29 cellular contexts compared by ENCODE assay signal in genomic region chr5:132540149-132540548, GRCh38. TPM values are rescaled to one million over a fixed set of nuclear protein-coding genes. Genes with fewer than 3 reads are reported as not detected.
"Had no signal": no experiment of that assay in that cellular context is flagged by ENCODE, and none has a peak within 500 bp of the region (broad histone marks: within the 10 kb centered on the region; RNA-seq: fewer than 3 reads in every experiment).

No MANE protein-coding gene starts in this region.

- H3K9me3 ChIP-seq: left lung, lower lobe of right lung, pancreas, prostate gland, sigmoid colon, spleen, tibial nerve, uterus had no signal

- H3K27me3 ChIP-seq: left lung, pancreas, sigmoid colon, spleen, tibial nerve, uterus had no signal

- FAIRE-seq: islet of Langerhans, kidney, pancreas, small intestine had no signal

- H3K4me3 Mint-ChIP-seq: immature natural killer cell; natural killer cell; nephron progenitor cell; stimulated activated memory B cell treated with anti-CD40 and anti-IgM and Interleukin-4, amounts not matched to agents 10 μg/mL and 1 μg/mL and 100 μg/mL, for 72 hours; stimulated activated naive CD8-positive, alpha-beta T cell treated with anti-CD3 and anti-CD28 coated beads, Interleukin-15, amount 100 ng/mL, for 72 hours; type B pancreatic cell had no signal

- H3K27ac Mint-ChIP-seq: immature natural killer cell; natural killer cell; nephron progenitor cell; stimulated activated memory B cell treated with anti-CD40 and anti-IgM and Interleukin-4, amounts not matched to agents 10 μg/mL and 1 μg/mL and 100 μg/mL, for 72 hours; stimulated activated naive CD8-positive, alpha-beta T cell treated with anti-CD3 and anti-CD28 coated beads, Interleukin-15, amount 100 ng/mL, for 72 hours; type B pancreatic cell had no signal

- H3K27ac ChIP-seq: left lung, lower lobe of right lung, pancreas, prostate gland, sigmoid colon, spleen, tibial nerve, uterus had no signal

- ATAC-seq: left colon; left lung; lower lobe of right lung; natural killer cell; pancreas; right cardiac atrium; stimulated activated memory B cell treated with anti-CD40 and anti-IgM and Interleukin-4, amounts not matched to agents 10 μg/mL and 1 μg/mL and 100 μg/mL, for 72 hours; stimulated activated naive CD8-positive, alpha-beta T cell treated with anti-CD3 and anti-CD28 coated beads, Interleukin-15, amount 100 ng/mL, for 72 hours had no signal

- H3K4me1 Mint-ChIP-seq: immature natural killer cell; natural killer cell; nephron progenitor cell; stimulated activated memory B cell treated with anti-CD40 and anti-IgM and Interleukin-4, amounts not matched to agents 10 μg/mL and 1 μg/mL and 100 μg/mL, for 72 hours had no signal

- H3K36me3 ChIP-seq: left lung, lower lobe of right lung, pancreas, prostate gland, sigmoid colon, spleen, tibial nerve, uterus had no signal

- H3K36me3 Mint-ChIP-seq: immature natural killer cell; natural killer cell; stimulated activated memory B cell treated with anti-CD40 and anti-IgM and Interleukin-4, amounts not matched to agents 10 μg/mL and 1 μg/mL and 100 μg/mL, for 72 hours; type B pancreatic cell had no signal

- H3K9me3 Mint-ChIP-seq: immature natural killer cell; natural killer cell; stimulated activated memory B cell treated with anti-CD40 and anti-IgM and Interleukin-4, amounts not matched to agents 10 μg/mL and 1 μg/mL and 100 μg/mL, for 72 hours; stimulated activated naive CD8-positive, alpha-beta T cell treated with anti-CD3 and anti-CD28 coated beads, Interleukin-15, amount 100 ng/mL, for 72 hours; type B pancreatic cell had no signal

- DNase-seq: immature natural killer cell; kidney; left colon; left lung; lower lobe of right lung; mammary epithelial cell; mesenchymal stem cell; natural killer cell; pancreas; retina; sigmoid colon; spleen; stimulated activated CD4-positive, alpha-beta T cell treated with anti-CD3 and anti-CD28 coated beads, Interleukin-4, amount 100 ng/mL, for 24 hours; stimulated activated naive CD4-positive, alpha-beta T cell treated with Interleukin-2 at 50 U/mL for 16 hours; stimulated activated naive CD8-positive, alpha-beta T cell treated with anti-CD3 and anti-CD28 coated beads, Interleukin-15, amount 100 ng/mL, for 72 hours; uterus had no signal

- H3K4me1 ChIP-seq: left lung, lower lobe of right lung, pancreas, prostate gland, sigmoid colon, spleen, tibial nerve, uterus had no signal

- H3K4me3 ChIP-seq: left lung, lower lobe of right lung, pancreas, prostate gland, sigmoid colon, spleen, tibial nerve, uterus had no signal

RNA-seq across cellular contexts. Expression of gene IL5, which starts 3.2 kb away (rescaled TPM):
- total RNA-seq: kidney, left colon, left lung, liver, lower lobe of right lung, mammary epithelial cell, mucosa of gallbladder, natural killer cell, osteoblast, pancreas, prostate gland, right cardiac atrium, sigmoid colon, spleen, temporal lobe, tibial nerve, ureter, uterus had no signal
- polyA plus RNA-seq: immature natural killer cell, liver, mammary epithelial cell, pancreas, right cardiac atrium, sigmoid colon, small intestine, spleen had no signal
